ENCODE assay signal across 1 cellular context in the genomic region with DNA sequence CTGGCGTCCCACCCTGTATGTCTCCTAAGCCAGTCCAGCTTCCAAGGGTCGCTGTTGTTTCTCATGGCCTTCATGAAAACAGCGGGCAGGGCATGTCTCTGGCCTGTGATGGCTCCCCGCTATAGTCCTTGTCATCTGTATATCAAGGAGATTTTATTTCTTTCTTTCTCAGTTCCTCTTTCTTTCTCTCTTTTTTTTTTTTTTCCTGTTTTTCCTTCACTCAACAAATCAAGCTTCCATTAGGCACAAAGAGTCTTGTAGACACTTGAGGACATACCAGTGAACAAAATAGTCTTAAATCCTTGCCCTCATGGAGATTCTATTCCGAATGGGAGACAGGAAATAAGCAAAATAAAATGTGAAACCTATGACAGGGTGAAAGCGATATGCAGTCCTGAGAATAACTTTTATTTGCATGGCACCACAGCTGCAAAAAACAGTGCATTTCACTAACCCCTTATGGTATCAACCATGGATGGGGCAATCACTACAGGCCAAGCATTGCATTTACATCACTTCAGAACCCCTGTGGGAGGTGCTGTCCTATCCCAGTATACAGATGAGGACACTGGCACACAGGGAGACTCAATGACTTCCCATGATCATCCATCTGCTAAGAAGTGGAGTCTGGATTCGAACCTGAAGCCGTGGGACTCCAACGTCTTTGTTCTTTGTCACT.
TF ChIP-seq lines count a peak whose summit lies in the region.

No MANE protein-coding gene starts in this region.

TF ChIP-seq in GM12878, 131 proteins besides CTCF, POLR2A, EP300 and RAD21 (continued from another document and continues in another):
- TF ChIP-seq, protein P1, sequence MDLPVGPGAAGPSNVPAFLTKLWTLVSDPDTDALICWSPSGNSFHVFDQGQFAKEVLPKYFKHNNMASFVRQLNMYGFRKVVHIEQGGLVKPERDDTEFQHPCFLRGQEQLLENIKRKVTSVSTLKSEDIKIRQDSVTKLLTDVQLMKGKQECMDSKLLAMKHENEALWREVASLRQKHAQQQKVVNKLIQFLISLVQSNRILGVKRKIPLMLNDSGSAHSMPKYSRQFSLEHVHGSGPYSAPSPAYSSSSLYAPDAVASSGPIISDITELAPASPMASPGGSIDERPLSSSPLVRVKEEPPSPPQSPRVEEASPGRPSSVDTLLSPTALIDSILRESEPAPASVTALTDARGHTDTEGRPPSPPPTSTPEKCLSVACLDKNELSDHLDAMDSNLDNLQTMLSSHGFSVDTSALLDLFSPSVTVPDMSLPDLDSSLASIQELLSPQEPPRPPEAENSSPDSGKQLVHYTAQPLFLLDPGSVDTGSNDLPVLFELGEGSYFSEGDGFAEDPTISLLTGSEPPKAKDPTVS (IDR thresholded peaks at IDR 0.05; ENCODE audit: low read depth, low read length) = no peak
- TF ChIP-seq CHD1 (IDR thresholded peaks at IDR 0.05; ENCODE audit: low read depth, low read length) (no peak), STAT1 (conservative IDR thresholded peaks at IDR 0.05) (no peak), MTA3 (IDR thresholded peaks at IDR 0.05; ENCODE audit: borderline replicate concordance, low read length) (no peak), NR2C2 (IDR thresholded peaks at IDR 0.05; ENCODE audit: borderline replicate concordance, control insufficient read depth, insufficient read length, low read depth) (no peak), RB1 (IDR thresholded peaks at IDR 0.05; ENCODE audit: borderline replicate concordance) (no peak), FOS (IDR thresholded peaks at IDR 0.05; ENCODE audit: borderline replicate concordance, extremely low read depth, insufficient read length) (no peak), CEBPB (IDR thresholded peaks at IDR 0.05; ENCODE audit: borderline replicate concordance in 1 of 2, low read depth in 2 of 2, low read length in 2 of 2) (no peak; a peak in 1 of 4 replicates), FOXK2 (IDR thresholded peaks at IDR 0.05) (no peak), TCF7 (IDR thresholded peaks at IDR 0.05; ENCODE audit: borderline replicate concordance) (no peak), MYC (IDR thresholded peaks at IDR 0.05; ENCODE audit: insufficient read depth, insufficient read length, insufficient replicate concordance, low read length, severe bottlenecking) (no peak), TBL1XR1 (IDR thresholded peaks at IDR 0.05; ENCODE audit: low read depth, low read length) (no peak), HDAC2 (IDR thresholded peaks at IDR 0.05) (no peak), BHLHE40 (IDR thresholded peaks at IDR 0.05; ENCODE audit: borderline replicate concordance in 1 of 2, low read depth in 2 of 2, low read length in 1 of 2) (no peak), POU2F2 (IDR thresholded peaks at IDR 0.05; ENCODE audit: borderline replicate concordance, low read depth, low read length) (peak; percentile 92; the same call in 2 of the 3 replicates), ZNF274 (IDR thresholded peaks at IDR 0.05; ENCODE audit: insufficient read depth, insufficient read length) (no peak), ZNF207 (IDR thresholded peaks at IDR 0.05; ENCODE audit: borderline replicate concordance) (no peak), HDGF (IDR thresholded peaks at IDR 0.05) (no peak), SIX5 (IDR thresholded peaks at IDR 0.05; ENCODE audit: low read depth, low read length, severe bottlenecking) (no peak), SMARCA5 (IDR thresholded peaks at IDR 0.05) (no peak), FOXM1 (IDR thresholded peaks at IDR 0.05; ENCODE audit: low read depth, low read length) (0 out of 2 replicates have a peak, but pooled peaks have one; percentile 33), EED (IDR thresholded peaks at IDR 0.05; ENCODE audit: low read depth) (peak; percentile 56), TAF1 (IDR thresholded peaks at IDR 0.05; ENCODE audit: borderline replicate concordance, low read depth, low read length) (no peak), ASH2L (IDR thresholded peaks at IDR 0.05; ENCODE audit: borderline replicate concordance, low read depth) (no peak), BCL11A (IDR thresholded peaks at IDR 0.05; ENCODE audit: low read depth, low read length) (no peak), YY1 (IDR thresholded peaks at IDR 0.05; ENCODE audit: low read depth, low read length) (0 out of 2 replicates have a peak, but pooled peaks have one; percentile 47), SPI1 (IDR thresholded peaks at IDR 0.05; ENCODE audit: borderline replicate concordance, insufficient read depth, low read depth, low read length) (peak; percentile 88), ZSCAN29 (IDR thresholded peaks at IDR 0.05) (no peak), RUNX3 (IDR thresholded peaks at IDR 0.05; ENCODE audit: low read length) (peak; percentile 75)
- TF ChIP-seq, protein P2, sequence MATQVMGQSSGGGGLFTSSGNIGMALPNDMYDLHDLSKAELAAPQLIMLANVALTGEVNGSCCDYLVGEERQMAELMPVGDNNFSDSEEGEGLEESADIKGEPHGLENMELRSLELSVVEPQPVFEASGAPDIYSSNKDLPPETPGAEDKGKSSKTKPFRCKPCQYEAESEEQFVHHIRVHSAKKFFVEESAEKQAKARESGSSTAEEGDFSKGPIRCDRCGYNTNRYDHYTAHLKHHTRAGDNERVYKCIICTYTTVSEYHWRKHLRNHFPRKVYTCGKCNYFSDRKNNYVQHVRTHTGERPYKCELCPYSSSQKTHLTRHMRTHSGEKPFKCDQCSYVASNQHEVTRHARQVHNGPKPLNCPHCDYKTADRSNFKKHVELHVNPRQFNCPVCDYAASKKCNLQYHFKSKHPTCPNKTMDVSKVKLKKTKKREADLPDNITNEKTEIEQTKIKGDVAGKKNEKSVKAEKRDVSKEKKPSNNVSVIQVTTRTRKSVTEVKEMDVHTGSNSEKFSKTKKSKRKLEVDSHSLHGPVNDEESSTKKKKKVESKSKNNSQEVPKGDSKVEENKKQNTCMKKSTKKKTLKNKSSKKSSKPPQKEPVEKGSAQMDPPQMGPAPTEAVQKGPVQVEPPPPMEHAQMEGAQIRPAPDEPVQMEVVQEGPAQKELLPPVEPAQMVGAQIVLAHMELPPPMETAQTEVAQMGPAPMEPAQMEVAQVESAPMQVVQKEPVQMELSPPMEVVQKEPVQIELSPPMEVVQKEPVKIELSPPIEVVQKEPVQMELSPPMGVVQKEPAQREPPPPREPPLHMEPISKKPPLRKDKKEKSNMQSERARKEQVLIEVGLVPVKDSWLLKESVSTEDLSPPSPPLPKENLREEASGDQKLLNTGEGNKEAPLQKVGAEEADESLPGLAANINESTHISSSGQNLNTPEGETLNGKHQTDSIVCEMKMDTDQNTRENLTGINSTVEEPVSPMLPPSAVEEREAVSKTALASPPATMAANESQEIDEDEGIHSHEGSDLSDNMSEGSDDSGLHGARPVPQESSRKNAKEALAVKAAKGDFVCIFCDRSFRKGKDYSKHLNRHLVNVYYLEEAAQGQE (IDR thresholded peaks at IDR 0.05; ENCODE audit: low read depth, low read length) = no peak
- TF ChIP-seq, protein P3, sequence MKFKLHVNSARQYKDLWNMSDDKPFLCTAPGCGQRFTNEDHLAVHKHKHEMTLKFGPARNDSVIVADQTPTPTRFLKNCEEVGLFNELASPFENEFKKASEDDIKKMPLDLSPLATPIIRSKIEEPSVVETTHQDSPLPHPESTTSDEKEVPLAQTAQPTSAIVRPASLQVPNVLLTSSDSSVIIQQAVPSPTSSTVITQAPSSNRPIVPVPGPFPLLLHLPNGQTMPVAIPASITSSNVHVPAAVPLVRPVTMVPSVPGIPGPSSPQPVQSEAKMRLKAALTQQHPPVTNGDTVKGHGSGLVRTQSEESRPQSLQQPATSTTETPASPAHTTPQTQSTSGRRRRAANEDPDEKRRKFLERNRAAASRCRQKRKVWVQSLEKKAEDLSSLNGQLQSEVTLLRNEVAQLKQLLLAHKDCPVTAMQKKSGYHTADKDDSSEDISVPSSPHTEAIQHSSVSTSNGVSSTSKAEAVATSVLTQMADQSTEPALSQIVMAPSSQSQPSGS (IDR thresholded peaks at IDR 0.05; ENCODE audit: low read length) = peak; percentile 41; the same call in 1 of the 2 replicates
- TF ChIP-seq, protein P4, sequence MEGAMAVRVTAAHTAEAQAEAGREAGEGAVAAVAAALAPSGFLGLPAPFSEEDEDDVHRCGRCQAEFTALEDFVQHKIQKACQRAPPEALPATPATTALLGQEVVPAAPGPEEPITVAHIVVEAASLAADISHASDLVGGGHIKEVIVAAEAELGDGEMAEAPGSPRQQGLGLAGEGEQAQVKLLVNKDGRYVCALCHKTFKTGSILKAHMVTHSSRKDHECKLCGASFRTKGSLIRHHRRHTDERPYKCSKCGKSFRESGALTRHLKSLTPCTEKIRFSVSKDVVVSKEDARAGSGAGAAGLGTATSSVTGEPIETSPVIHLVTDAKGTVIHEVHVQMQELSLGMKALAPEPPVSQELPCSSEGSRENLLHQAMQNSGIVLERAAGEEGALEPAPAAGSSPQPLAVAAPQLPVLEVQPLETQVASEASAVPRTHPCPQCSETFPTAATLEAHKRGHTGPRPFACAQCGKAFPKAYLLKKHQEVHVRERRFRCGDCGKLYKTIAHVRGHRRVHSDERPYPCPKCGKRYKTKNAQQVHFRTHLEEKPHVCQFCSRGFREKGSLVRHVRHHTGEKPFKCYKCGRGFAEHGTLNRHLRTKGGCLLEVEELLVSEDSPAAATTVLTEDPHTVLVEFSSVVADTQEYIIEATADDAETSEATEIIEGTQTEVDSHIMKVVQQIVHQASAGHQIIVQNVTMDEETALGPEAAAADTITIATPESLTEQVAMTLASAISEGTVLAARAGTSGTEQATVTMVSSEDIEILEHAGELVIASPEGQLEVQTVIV (IDR thresholded peaks at IDR 0.05; ENCODE audit: borderline replicate concordance, partially characterized antibody) = no peak
- TF ChIP-seq, protein P5, sequence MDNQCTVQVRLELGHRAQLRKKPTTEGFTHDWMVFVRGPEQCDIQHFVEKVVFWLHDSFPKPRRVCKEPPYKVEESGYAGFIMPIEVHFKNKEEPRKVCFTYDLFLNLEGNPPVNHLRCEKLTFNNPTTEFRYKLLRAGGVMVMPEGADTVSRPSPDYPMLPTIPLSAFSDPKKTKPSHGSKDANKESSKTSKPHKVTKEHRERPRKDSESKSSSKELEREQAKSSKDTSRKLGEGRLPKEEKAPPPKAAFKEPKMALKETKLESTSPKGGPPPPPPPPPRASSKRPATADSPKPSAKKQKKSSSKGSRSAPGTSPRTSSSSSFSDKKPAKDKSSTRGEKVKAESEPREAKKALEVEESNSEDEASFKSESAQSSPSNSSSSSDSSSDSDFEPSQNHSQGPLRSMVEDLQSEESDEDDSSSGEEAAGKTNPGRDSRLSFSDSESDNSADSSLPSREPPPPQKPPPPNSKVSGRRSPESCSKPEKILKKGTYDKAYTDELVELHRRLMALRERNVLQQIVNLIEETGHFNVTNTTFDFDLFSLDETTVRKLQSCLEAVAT (IDR thresholded peaks at IDR 0.05) = no peak
- TF ChIP-seq, protein P6, sequence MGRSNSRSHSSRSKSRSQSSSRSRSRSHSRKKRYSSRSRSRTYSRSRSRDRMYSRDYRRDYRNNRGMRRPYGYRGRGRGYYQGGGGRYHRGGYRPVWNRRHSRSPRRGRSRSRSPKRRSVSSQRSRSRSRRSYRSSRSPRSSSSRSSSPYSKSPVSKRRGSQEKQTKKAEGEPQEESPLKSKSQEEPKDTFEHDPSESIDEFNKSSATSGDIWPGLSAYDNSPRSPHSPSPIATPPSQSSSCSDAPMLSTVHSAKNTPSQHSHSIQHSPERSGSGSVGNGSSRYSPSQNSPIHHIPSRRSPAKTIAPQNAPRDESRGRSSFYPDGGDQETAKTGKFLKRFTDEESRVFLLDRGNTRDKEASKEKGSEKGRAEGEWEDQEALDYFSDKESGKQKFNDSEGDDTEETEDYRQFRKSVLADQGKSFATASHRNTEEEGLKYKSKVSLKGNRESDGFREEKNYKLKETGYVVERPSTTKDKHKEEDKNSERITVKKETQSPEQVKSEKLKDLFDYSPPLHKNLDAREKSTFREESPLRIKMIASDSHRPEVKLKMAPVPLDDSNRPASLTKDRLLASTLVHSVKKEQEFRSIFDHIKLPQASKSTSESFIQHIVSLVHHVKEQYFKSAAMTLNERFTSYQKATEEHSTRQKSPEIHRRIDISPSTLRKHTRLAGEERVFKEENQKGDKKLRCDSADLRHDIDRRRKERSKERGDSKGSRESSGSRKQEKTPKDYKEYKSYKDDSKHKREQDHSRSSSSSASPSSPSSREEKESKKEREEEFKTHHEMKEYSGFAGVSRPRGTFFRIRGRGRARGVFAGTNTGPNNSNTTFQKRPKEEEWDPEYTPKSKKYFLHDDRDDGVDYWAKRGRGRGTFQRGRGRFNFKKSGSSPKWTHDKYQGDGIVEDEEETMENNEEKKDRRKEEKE (IDR thresholded peaks at IDR 0.05) = no peak
- TF ChIP-seq, protein P7, sequence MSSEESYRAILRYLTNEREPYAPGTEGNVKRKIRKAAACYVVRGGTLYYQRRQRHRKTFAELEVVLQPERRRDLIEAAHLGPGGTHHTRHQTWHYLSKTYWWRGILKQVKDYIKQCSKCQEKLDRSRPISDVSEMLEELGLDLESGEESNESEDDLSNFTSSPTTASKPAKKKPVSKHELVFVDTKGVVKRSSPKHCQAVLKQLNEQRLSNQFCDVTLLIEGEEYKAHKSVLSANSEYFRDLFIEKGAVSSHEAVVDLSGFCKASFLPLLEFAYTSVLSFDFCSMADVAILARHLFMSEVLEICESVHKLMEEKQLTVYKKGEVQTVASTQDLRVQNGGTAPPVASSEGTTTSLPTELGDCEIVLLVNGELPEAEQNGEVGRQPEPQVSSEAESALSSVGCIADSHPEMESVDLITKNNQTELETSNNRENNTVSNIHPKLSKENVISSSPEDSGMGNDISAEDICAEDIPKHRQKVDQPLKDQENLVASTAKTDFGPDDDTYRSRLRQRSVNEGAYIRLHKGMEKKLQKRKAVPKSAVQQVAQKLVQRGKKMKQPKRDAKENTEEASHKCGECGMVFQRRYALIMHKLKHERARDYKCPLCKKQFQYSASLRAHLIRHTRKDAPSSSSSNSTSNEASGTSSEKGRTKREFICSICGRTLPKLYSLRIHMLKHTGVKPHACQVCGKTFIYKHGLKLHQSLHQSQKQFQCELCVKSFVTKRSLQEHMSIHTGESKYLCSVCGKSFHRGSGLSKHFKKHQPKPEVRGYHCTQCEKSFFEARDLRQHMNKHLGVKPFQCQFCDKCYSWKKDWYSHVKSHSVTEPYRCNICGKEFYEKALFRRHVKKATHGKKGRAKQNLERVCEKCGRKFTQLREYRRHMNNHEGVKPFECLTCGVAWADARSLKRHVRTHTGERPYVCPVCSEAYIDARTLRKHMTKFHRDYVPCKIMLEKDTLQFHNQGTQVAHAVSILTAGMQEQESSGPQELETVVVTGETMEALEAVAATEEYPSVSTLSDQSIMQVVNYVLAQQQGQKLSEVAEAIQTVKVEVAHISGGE (CRISPR knock-in tag; IDR thresholded peaks at IDR 0.05) = no peak
- TF ChIP-seq, protein P8, sequence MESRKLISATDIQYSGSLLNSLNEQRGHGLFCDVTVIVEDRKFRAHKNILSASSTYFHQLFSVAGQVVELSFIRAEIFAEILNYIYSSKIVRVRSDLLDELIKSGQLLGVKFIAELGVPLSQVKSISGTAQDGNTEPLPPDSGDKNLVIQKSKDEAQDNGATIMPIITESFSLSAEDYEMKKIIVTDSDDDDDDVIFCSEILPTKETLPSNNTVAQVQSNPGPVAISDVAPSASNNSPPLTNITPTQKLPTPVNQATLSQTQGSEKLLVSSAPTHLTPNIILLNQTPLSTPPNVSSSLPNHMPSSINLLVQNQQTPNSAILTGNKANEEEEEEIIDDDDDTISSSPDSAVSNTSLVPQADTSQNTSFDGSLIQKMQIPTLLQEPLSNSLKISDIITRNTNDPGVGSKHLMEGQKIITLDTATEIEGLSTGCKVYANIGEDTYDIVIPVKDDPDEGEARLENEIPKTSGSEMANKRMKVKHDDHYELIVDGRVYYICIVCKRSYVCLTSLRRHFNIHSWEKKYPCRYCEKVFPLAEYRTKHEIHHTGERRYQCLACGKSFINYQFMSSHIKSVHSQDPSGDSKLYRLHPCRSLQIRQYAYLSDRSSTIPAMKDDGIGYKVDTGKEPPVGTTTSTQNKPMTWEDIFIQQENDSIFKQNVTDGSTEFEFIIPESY (IDR thresholded peaks at IDR 0.05) = no peak
